Comparison of ENCODE assay signal across 3 cellular contexts in the genomic region with DNA sequence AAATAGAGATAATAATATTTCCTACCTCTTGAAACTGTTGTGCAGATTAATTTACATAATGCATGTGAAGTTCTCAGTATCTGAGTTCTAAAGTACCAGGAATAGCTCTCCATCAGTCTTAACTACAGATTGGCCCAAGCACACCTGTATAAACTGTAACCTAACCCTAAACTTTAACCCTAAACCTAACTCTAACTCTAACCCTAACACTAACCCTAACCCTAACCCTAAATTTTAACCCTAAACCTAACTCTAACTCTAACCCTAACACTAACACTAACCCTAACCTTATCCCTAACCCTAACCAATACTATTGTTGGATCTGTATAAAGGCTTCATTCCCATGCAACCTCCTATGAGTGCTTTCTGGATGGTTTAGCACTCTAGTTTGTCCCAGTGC.
A peak's percentile ranks its signal among the peaks of the same experiment; 100 is the strongest.
TF ChIP-seq lines count a peak whose summit lies in the region.

No MANE protein-coding gene starts in this region.

TF ChIP-seq in A549, 52 proteins besides CTCF, POLR2A, EP300 and RAD21:
- no peak for TF ChIP-seq RFX5 (IDR thresholded peaks at IDR 0.05)
- TF ChIP-seq HEYL (CRISPR knock-in tag; IDR thresholded peaks at IDR 0.05), result no peak
- TF ChIP-seq BHLHE40 (IDR thresholded peaks at IDR 0.05; ENCODE audit: low read depth, low read length), result no peak
- TF ChIP-seq, protein P1, sequence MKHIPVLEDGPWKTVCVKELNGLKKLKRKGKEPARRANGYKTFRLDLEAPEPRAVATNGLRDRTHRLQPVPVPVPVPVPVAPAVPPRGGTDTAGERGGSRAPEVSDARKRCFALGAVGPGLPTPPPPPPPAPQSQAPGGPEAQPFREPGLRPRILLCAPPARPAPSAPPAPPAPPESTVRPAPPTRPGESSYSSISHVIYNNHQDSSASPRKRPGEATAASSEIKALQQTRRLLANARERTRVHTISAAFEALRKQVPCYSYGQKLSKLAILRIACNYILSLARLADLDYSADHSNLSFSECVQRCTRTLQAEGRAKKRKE (CRISPR knock-in tag; IDR thresholded peaks at IDR 0.05; ENCODE audit: low read depth), result no peak
- TF ChIP-seq ZFP36 (IDR thresholded peaks at IDR 0.05; ENCODE audit: borderline replicate concordance, partially characterized antibody), result no peak
- no peak for TF ChIP-seq HOXB13 (CRISPR knock-in tag; IDR thresholded peaks at IDR 0.05; ENCODE audit: low read depth)
- TF ChIP-seq POLR2AphosphoS2 (conservative IDR thresholded peaks at IDR 0.05; ENCODE audit: low read length), result no peak
- TF ChIP-seq HOXA7 (CRISPR knock-in tag; IDR thresholded peaks at IDR 0.05), result no peak
- no peak for TF ChIP-seq GATA3 (IDR thresholded peaks at IDR 0.05; ENCODE audit: borderline replicate concordance)
- TF ChIP-seq SREBF2 (IDR thresholded peaks at IDR 0.05), result no peak
- TF ChIP-seq, protein P2, sequence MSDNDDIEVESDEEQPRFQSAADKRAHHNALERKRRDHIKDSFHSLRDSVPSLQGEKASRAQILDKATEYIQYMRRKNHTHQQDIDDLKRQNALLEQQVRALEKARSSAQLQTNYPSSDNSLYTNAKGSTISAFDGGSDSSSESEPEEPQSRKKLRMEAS (IDR thresholded peaks at IDR 0.05), result no peak
- TF ChIP-seq, protein P3, sequence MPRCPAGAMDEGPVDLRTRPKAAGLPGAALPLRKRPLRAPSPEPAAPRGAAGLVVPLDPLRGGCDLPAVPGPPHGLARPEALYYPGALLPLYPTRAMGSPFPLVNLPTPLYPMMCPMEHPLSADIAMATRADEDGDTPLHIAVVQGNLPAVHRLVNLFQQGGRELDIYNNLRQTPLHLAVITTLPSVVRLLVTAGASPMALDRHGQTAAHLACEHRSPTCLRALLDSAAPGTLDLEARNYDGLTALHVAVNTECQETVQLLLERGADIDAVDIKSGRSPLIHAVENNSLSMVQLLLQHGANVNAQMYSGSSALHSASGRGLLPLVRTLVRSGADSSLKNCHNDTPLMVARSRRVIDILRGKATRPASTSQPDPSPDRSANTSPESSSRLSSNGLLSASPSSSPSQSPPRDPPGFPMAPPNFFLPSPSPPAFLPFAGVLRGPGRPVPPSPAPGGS (IDR thresholded peaks at IDR 0.05), result no peak
- TF ChIP-seq RARB (CRISPR knock-in tag; IDR thresholded peaks at IDR 0.05), result no peak
- TF ChIP-seq MAFK (IDR thresholded peaks at IDR 0.05; ENCODE audit: partially characterized antibody), result no peak
- no peak for TF ChIP-seq FOSB (CRISPR knock-in tag; IDR thresholded peaks at IDR 0.05)
- no peak for TF ChIP-seq KDM5A (IDR thresholded peaks at IDR 0.05)
- TF ChIP-seq TP53 (CRISPR knock-in tag; IDR thresholded peaks at IDR 0.05), result no peak
- no peak for TF ChIP-seq RNF2 (IDR thresholded peaks at IDR 0.05; ENCODE audit: borderline replicate concordance, low read depth)
TF ChIP-seq in A549: peak in this region for 0.

TF ChIP-seq in K562, 482 proteins besides CTCF, POLR2A, EP300 and RAD21:
- TF ChIP-seq POLR2B (IDR thresholded peaks at IDR 0.05; ENCODE audit: low read depth, partially characterized antibody) (no peak), CREBBP (IDR thresholded peaks at IDR 0.05; ENCODE audit: low read depth, low read length) (peak; percentile 93), OTX1 (CRISPR knock-in tag; IDR thresholded peaks at IDR 0.05) (peak; percentile 31; the same call in 1 of the 2 replicates)
- TF ChIP-seq, protein P4, sequence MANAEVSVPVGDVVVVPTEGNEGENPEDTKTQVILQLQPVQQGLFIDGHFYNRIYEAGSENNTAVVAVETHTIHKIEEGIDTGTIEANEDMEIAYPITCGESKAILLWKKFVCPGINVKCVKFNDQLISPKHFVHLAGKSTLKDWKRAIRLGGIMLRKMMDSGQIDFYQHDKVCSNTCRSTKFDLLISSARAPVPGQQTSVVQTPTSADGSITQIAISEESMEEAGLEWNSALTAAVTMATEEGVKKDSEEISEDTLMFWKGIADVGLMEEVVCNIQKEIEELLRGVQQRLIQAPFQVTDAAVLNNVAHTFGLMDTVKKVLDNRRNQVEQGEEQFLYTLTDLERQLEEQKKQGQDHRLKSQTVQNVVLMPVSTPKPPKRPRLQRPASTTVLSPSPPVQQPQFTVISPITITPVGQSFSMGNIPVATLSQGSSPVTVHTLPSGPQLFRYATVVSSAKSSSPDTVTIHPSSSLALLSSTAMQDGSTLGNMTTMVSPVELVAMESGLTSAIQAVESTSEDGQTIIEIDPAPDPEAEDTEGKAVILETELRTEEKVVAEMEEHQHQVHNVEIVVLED (CRISPR knock-in tag; IDR thresholded peaks at IDR 0.05), result no peak

TF ChIP-seq in H1, 55 proteins besides CTCF, POLR2A, EP300 and RAD21:
- TF ChIP-seq POU5F1 (IDR thresholded peaks at IDR 0.05; ENCODE audit: low read depth, low read length), result no peak
- no peak for TF ChIP-seq RXRA (IDR thresholded peaks at IDR 0.05; ENCODE audit: insufficient read depth, low read depth, low read length)
- TF ChIP-seq FOSL1 (IDR thresholded peaks at IDR 0.05; ENCODE audit: insufficient read depth, low read depth, low read length), result no peak
- no peak for TF ChIP-seq KDM1A (IDR thresholded peaks at IDR 0.05; ENCODE audit: borderline replicate concordance, low read length)
- no peak for TF ChIP-seq GTF2F1 (IDR thresholded peaks at IDR 0.05; ENCODE audit: borderline replicate concordance, low read depth, low read length)
- no peak for TF ChIP-seq SAP30 (IDR thresholded peaks at IDR 0.05; ENCODE audit: insufficient read depth, insufficient replicate concordance, low read length)
- no peak for TF ChIP-seq BACH1 (IDR thresholded peaks at IDR 0.05; ENCODE audit: low read length)
- no peak for TF ChIP-seq CHD1 (IDR thresholded peaks at IDR 0.05; ENCODE audit: low read depth, low read length)
- TF ChIP-seq HDAC6 (IDR thresholded peaks at IDR 0.05; ENCODE audit: low read depth, low read length), result no peak
- TF ChIP-seq JUND (IDR thresholded peaks at IDR 0.05; ENCODE audit: low read length), result no peak
- TF ChIP-seq BCL11A (IDR thresholded peaks at IDR 0.05; ENCODE audit: low read depth in 2 of 2, low read length in 2 of 2), result no peak
- TF ChIP-seq CREB1 (IDR thresholded peaks at IDR 0.05), result no peak
- TF ChIP-seq RFX5 (IDR thresholded peaks at IDR 0.05; ENCODE audit: borderline replicate concordance, low read depth, low read length), result no peak
- TF ChIP-seq, protein P2 (IDR thresholded peaks at IDR 0.05), result no peak
- TF ChIP-seq CBX8 (IDR thresholded peaks at IDR 0.05; ENCODE audit: borderline replicate concordance, low read depth, low read length), result no peak
- no peak for TF ChIP-seq KDM4A (IDR thresholded peaks at IDR 0.05; ENCODE audit: low read depth, low read length, severe bottlenecking)
- TF ChIP-seq KDM5A (IDR thresholded peaks at IDR 0.05; ENCODE audit: low read length), result no peak
- TF ChIP-seq TBP (IDR thresholded peaks at IDR 0.05; ENCODE audit: low read depth, low read length), result no peak
- no peak for TF ChIP-seq RBBP5 (IDR thresholded peaks at IDR 0.05; ENCODE audit: borderline replicate concordance, low read depth, low read length)
